In the genomic region with DNA sequence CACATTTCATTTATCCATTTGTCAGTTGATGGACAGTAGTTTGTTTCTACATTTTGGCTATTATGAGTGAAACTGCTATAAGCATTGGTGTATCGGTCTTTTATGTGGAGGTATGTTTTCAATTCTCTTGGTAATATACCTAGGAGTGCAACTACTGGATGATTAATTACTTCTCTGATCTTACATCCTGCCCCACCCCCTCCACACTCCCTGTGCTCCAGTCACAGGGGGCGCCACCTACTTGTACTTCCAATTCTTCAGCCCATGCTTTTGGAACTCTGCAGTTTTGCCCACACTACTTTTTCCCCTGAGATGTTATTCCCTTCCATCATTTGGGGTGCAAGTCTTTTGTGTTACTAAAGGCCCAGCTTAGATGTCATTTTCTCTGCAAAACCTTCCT, we compare ENCODE assay signal across 10 cellular contexts. TPM values are rescaled to one million over a fixed set of nuclear protein-coding genes. Genes with fewer than 3 reads are reported as not detected.
DNase-seq lines count a peak whose midpoint lies in the region; ATAC-seq, FAIRE-seq and TF ChIP-seq lines count a peak whose summit lies in the region.
"Had no signal": no experiment of that assay in that cellular context is flagged by ENCODE, and none has a peak within 500 bp of the region (broad histone marks: within the 10 kb centered on the region; RNA-seq: fewer than 3 reads in every experiment).

No MANE protein-coding gene starts in this region.

- no peaks in the 10 kb centered on the region for H3K36me3 ChIP-seq in Peyer's patch
- H3K36me3 ChIP-seq: colonic mucosa had no signal

- POLR2A ChIA-PET in WTC11 (lab: Charles Lee), result no interaction called here

- H3K27ac ChIP-seq in Peyer's patch, result no peak overlapping the region
- H3K27ac ChIP-seq: colonic mucosa had no signal

- H3K4me3 ChIP-seq in Peyer's patch, result no peak overlapping the region
- H3K4me3 ChIP-seq: colonic mucosa had no signal

- H3K9me3 Mint-ChIP-seq in HFFc6 (no peaks in the 10 kb centered on the region), WTC11 (no peaks in the 10 kb centered on the region)

- peaks cover 0 to 9% (median 0%) of the 10 kb centered on the region in 4 donors for H3K4me1 ChIP-seq in Peyer's patch
- H3K4me1 ChIP-seq: colonic mucosa had no signal

- no peaks in the 10 kb centered on the region for H3K27me3 ChIP-seq in Peyer's patch
- H3K27me3 ChIP-seq: colonic mucosa had no signal

- TF ChIP-seq CTCF in HFFc6 (IDR thresholded peaks at IDR 0.05) (peak; percentile 73), WTC11 (IDR thresholded peaks at IDR 0.05) (no peak; the same call in 1 of the 2 replicates), Peyer's patch (IDR thresholded peaks at IDR 0.05) (no peak)

- CTCF ChIA-PET in WTC11 (lab: Charles Lee), result no interaction called here

- TF ChIP-seq POLR2A in Peyer's patch (IDR thresholded peaks at IDR 0.05), result no peak

- H3K4me3 Mint-ChIP-seq in HFFc6 (no peak overlapping the region), WTC11 (no peak overlapping the region)

- H3K27me3 Mint-ChIP-seq in HFFc6 (ENCODE audit: insufficient read depth), result peaks cover 4% of the 10 kb centered on the region
- no peaks in the 10 kb centered on the region for H3K27me3 Mint-ChIP-seq in WTC11 (ENCODE audit: low read depth)

- H3K4me1 Mint-ChIP-seq in HFFc6 (ENCODE audit: low read depth) (peaks cover 29% of the 10 kb centered on the region), WTC11 (peaks cover 14% of the 10 kb centered on the region)

- no peaks in the 10 kb centered on the region for H3K9me3 ChIP-seq in Peyer's patch
- H3K9me3 ChIP-seq: colonic mucosa had no signal

- peak; percentile 41 for ATAC-seq in WTC11

- FAIRE-seq in RCC 7860 (lab: Jason Lieb, UNC), result no peak
- FAIRE-seq: islet of Langerhans had no signal

- H3K27ac Mint-ChIP-seq in HFFc6, result no peak overlapping the region
- H3K27ac Mint-ChIP-seq in WTC11, result no peak overlapping the region
- H3K27ac Mint-ChIP-seq: progenitor cell of endocrine pancreas had no signal

- H3K36me3 Mint-ChIP-seq in HFFc6 (ENCODE audit: low read depth) (no peaks in the 10 kb centered on the region), WTC11 (no peaks in the 10 kb centered on the region)

- DNase-seq in EH (ENCODE audit: low read depth) (peak; percentile 42), HFFc6 (no peak), WTC11 (ENCODE audit: low spot score) (peak; percentile 50), iPS-NIHi7 (ENCODE audit: extremely low spot score) (peak; percentile 26), NCI-H187 (lab: John Stamatoyannopoulos, UW) (no peak), RCC 7860 (ENCODE audit: low spot score) (no peak), Peyer's patch (no peak)
- DNase-seq: colonic mucosa had no signal

TF ChIP-seq in WTC11, 78 proteins besides CTCF, POLR2A, EP300 and RAD21 (continues in another document):
- no peak for TF ChIP-seq NR2C2 (CRISPR knock-in tag; IDR thresholded peaks at IDR 0.05)
- TF ChIP-seq, protein P1, sequence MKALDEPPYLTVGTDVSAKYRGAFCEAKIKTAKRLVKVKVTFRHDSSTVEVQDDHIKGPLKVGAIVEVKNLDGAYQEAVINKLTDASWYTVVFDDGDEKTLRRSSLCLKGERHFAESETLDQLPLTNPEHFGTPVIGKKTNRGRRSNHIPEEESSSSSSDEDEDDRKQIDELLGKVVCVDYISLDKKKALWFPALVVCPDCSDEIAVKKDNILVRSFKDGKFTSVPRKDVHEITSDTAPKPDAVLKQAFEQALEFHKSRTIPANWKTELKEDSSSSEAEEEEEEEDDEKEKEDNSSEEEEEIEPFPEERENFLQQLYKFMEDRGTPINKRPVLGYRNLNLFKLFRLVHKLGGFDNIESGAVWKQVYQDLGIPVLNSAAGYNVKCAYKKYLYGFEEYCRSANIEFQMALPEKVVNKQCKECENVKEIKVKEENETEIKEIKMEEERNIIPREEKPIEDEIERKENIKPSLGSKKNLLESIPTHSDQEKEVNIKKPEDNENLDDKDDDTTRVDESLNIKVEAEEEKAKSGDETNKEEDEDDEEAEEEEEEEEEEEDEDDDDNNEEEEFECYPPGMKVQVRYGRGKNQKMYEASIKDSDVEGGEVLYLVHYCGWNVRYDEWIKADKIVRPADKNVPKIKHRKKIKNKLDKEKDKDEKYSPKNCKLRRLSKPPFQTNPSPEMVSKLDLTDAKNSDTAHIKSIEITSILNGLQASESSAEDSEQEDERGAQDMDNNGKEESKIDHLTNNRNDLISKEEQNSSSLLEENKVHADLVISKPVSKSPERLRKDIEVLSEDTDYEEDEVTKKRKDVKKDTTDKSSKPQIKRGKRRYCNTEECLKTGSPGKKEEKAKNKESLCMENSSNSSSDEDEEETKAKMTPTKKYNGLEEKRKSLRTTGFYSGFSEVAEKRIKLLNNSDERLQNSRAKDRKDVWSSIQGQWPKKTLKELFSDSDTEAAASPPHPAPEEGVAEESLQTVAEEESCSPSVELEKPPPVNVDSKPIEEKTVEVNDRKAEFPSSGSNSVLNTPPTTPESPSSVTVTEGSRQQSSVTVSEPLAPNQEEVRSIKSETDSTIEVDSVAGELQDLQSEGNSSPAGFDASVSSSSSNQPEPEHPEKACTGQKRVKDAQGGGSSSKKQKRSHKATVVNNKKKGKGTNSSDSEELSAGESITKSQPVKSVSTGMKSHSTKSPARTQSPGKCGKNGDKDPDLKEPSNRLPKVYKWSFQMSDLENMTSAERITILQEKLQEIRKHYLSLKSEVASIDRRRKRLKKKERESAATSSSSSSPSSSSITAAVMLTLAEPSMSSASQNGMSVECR (CRISPR knock-in tag; IDR thresholded peaks at IDR 0.05; ENCODE audit: borderline replicate concordance), result no peak
- TF ChIP-seq, protein P2, sequence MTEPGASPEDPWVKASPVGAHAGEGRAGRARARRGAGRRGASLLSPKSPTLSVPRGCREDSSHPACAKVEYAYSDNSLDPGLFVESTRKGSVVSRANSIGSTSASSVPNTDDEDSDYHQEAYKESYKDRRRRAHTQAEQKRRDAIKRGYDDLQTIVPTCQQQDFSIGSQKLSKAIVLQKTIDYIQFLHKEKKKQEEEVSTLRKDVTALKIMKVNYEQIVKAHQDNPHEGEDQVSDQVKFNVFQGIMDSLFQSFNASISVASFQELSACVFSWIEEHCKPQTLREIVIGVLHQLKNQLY (CRISPR knock-in tag; IDR thresholded peaks at IDR 0.05), result no peak
- TF ChIP-seq FOXK1 (CRISPR knock-in tag; IDR thresholded peaks at IDR 0.05), result no peak
- TF ChIP-seq, protein P3, sequence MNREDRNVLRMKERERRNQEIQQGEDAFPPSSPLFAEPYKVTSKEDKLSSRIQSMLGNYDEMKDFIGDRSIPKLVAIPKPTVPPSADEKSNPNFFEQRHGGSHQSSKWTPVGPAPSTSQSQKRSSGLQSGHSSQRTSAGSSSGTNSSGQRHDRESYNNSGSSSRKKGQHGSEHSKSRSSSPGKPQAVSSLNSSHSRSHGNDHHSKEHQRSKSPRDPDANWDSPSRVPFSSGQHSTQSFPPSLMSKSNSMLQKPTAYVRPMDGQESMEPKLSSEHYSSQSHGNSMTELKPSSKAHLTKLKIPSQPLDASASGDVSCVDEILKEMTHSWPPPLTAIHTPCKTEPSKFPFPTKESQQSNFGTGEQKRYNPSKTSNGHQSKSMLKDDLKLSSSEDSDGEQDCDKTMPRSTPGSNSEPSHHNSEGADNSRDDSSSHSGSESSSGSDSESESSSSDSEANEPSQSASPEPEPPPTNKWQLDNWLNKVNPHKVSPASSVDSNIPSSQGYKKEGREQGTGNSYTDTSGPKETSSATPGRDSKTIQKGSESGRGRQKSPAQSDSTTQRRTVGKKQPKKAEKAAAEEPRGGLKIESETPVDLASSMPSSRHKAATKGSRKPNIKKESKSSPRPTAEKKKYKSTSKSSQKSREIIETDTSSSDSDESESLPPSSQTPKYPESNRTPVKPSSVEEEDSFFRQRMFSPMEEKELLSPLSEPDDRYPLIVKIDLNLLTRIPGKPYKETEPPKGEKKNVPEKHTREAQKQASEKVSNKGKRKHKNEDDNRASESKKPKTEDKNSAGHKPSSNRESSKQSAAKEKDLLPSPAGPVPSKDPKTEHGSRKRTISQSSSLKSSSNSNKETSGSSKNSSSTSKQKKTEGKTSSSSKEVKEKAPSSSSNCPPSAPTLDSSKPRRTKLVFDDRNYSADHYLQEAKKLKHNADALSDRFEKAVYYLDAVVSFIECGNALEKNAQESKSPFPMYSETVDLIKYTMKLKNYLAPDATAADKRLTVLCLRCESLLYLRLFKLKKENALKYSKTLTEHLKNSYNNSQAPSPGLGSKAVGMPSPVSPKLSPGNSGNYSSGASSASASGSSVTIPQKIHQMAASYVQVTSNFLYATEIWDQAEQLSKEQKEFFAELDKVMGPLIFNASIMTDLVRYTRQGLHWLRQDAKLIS (CRISPR knock-in tag; IDR thresholded peaks at IDR 0.05; ENCODE audit: borderline replicate concordance), result no peak
- no peak for TF ChIP-seq FOXJ3 (CRISPR knock-in tag; IDR thresholded peaks at IDR 0.05; ENCODE audit: borderline replicate concordance)
- TF ChIP-seq ZNF423 (CRISPR knock-in tag; IDR thresholded peaks at IDR 0.05), result no peak
- no peak for TF ChIP-seq ETV6 (CRISPR knock-in tag; IDR thresholded peaks at IDR 0.05)
- TF ChIP-seq MYBL2 (CRISPR knock-in tag; IDR thresholded peaks at IDR 0.05), result no peak
- TF ChIP-seq GRHL2 (CRISPR knock-in tag; IDR thresholded peaks at IDR 0.05; ENCODE audit: insufficient replicate concordance, severe bottlenecking), result no peak
- no peak for TF ChIP-seq NFE2L1 (CRISPR knock-in tag; IDR thresholded peaks at IDR 0.05)
- TF ChIP-seq SMAD3 (CRISPR knock-in tag; IDR thresholded peaks at IDR 0.05; ENCODE audit: borderline replicate concordance), result no peak
- TF ChIP-seq, protein P4, sequence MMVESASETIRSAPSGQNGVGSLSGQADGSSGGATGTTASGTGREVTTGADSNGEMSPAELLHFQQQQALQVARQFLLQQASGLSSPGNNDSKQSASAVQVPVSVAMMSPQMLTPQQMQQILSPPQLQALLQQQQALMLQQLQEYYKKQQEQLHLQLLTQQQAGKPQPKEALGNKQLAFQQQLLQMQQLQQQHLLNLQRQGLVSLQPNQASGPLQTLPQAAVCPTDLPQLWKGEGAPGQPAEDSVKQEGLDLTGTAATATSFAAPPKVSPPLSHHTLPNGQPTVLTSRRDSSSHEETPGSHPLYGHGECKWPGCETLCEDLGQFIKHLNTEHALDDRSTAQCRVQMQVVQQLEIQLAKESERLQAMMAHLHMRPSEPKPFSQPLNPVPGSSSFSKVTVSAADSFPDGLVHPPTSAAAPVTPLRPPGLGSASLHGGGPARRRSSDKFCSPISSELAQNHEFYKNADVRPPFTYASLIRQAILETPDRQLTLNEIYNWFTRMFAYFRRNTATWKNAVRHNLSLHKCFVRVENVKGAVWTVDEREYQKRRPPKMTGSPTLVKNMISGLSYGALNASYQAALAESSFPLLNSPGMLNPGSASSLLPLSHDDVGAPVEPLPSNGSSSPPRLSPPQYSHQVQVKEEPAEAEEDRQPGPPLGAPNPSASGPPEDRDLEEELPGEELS (CRISPR knock-in tag; IDR thresholded peaks at IDR 0.05), result no peak

RNA-seq across cellular contexts. Expression of a gene that starts 42.0 kb away (rescaled TPM):
- 100 to 1,000 TPM; 234 to 281 (median 252) TPM for total RNA-seq in HFFc6 (2021; fragmentation: NEBNext Ultra II Directional; extraction: Animal tissue kit (Norgen Biotek cat#: 25700))
- total RNA-seq in WTC11 (2021) (153 to 167 TPM (median 156 TPM) in 3 replicates), Peyer's patch (10 to 100 TPM; 47.7 to 73.6 (median 58.0) TPM)

RNA-seq across cellular contexts. Expression of a gene that starts 42.3 kb away (rescaled TPM):
- total RNA-seq in HFFc6 (2021; fragmentation: NEBNext Ultra II Directional; extraction: Animal tissue kit (Norgen Biotek cat#: 25700)), result 10 to 100 TPM; 30.4 to 42.2 (median 38.3) TPM
- total RNA-seq in WTC11 (2021), result 24.0 to 25.2 TPM (median 25.0 TPM) in 3 replicates
- total RNA-seq in Peyer's patch, result 10 to 100 TPM; 19.0 to 36.2 (median 31.0) TPM

Comparison
In these comparisons a context has a peak if more than half of its experiments do, and no peak if none do; other contexts are left out.
1. DNase-seq: peak in EH (single experiment), WTC11 (single experiment) and iPS-NIHi7 (single experiment); none in HFFc6 (single experiment), NCI-H187 (0 of 2), RCC 7860 (single experiment) and Peyer's patch (0 of 3).